Comparison of ENCODE assay signal across 1 cellular context in genomic region chr5:68708156-68708841, GRCh38.
TF ChIP-seq lines count a peak whose summit lies in the region.

No MANE protein-coding gene starts in this region.

TF ChIP-seq in K562, 482 proteins besides CTCF, POLR2A, EP300 and RAD21 (continued from another document):
- TF ChIP-seq MGA (IDR thresholded peaks at IDR 0.05) (peak; percentile 42; the same call in 1 of the 2 replicates), NCOR1 (IDR thresholded peaks at IDR 0.05) (no peak), MAFF (IDR thresholded peaks at IDR 0.05; ENCODE audit: low read length) (peak; percentile 72; the same call in 1 of the 2 replicates), ZBTB43 (CRISPR knock-in tag; IDR thresholded peaks at IDR 0.05) (no peak), ZSCAN29 (IDR thresholded peaks at IDR 0.05) (no peak), PRPF4 (IDR thresholded peaks at IDR 0.05; ENCODE audit: insufficient read depth, low read depth, low read length, poor library complexity, severe bottlenecking) (no peak), MAFG (tag; conservative IDR thresholded peaks at IDR 0.05) (peak; percentile 72), NR2F6 (CRISPR knock-in tag; IDR thresholded peaks at IDR 0.05) (no peak), EZH2 (IDR thresholded peaks at IDR 0.05; ENCODE audit: borderline replicate concordance, low read depth, low read length) (no peak), FOSL1 (tag; conservative IDR thresholded peaks at IDR 0.05) (peak; percentile 32; the same call in 1 of the 2 replicates), ZNF165 (CRISPR knock-in tag; IDR thresholded peaks at IDR 0.05; ENCODE audit: borderline replicate concordance) (no peak), ZNF644 (tag; IDR thresholded peaks at IDR 0.05; ENCODE audit: low read depth) (no peak), ATF3 (IDR thresholded peaks at IDR 0.05) (no peak), ATF3 (CRISPR knock-in tag; conservative IDR thresholded peaks at IDR 0.05) (no peak), ZNF639 (CRISPR knock-in tag; conservative IDR thresholded peaks at IDR 0.05 in 1 of 2, IDR thresholded peaks at IDR 0.05 in 1 of 2) (no peak), FOXK1 (CRISPR knock-in tag; IDR thresholded peaks at IDR 0.05; ENCODE audit: borderline replicate concordance) (no peak), SP2 (IDR thresholded peaks at IDR 0.05; ENCODE audit: extremely low read depth, low read depth, low read length, poor library complexity, severe bottlenecking) (no peak), PRDM10 (IDR thresholded peaks at IDR 0.05; ENCODE audit: partially characterized antibody) (no peak), MTF1 (CRISPR knock-in tag; IDR thresholded peaks at IDR 0.05; ENCODE audit: borderline replicate concordance) (no peak)
TF ChIP-seq in K562: peak in this region for 13.
